Comparison of ENCODE assay signal across 22 cellular contexts in the genomic region with DNA sequence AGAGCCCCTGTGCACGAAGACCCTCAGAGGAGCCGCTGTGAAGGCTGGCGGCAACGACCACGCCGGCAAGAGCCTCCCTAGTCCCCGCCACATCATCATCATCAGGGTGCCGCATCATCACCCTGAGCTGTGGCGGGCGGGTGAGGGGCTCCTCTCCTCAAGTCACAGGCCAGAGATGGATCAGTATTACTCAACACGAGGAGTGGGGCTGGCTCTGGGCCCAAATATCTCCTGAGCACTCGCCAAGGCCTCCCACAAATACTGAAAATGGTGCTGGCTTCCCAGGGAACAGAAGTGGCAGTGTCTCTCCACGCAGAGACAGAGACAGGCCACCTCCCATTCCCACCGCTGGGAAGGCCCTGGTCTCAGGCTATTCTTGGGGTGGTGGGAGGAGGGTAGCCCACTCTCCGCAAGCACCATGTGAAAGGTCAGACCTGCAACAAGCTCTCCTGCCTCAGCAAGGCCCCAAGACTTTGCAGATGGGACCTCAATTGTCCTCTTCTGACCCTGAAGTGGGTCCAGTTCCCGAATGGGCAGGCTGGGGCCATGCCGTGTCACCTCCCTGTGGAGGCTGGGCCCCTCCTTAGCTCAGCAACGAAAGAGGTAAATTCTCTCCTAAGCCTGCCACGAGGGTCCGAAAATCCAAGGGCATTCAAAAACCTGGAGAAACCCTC. TPM values are rescaled to one million over a fixed set of nuclear protein-coding genes. Genes with fewer than 3 reads are reported as not detected.
DNase-seq lines count a peak whose midpoint lies in the region; ATAC-seq, FAIRE-seq and TF ChIP-seq lines count a peak whose summit lies in the region.
"Had no signal": no experiment of that assay in that cellular context is flagged by ENCODE, and none has a peak within 500 bp of the region (broad histone marks: within the 10 kb centered on the region; RNA-seq: fewer than 3 reads in every experiment).

No MANE protein-coding gene starts in this region.

- H3K4me3 ChIP-seq in RWPE2 (ENCODE audit: severe bottlenecking) (no peak overlapping the region), K562 (no peak overlapping the region), stomach (no peak overlapping the region), A673 (ENCODE audit: low read depth, low read length, poor library complexity, severe bottlenecking) (no peak overlapping the region)

- H3K9ac ChIP-seq in K562 (ENCODE audit: insufficient read depth in 1 of 2, low read depth in 2 of 2, low read length in 2 of 2) = no peak overlapping the region; a peak in 1 of 4 replicates

- POLR2A ChIA-PET in K562 (lab: Yijun Ruan, JAX) (no interaction called here), A673 (lab: Charles Lee; ENCODE audit: low non-redundant PET) (interaction anchor here (0.6 kb wide), 1 partner anchor 982 kb away, joined by 14 read pairs; no protein-coding TSS in a partner anchor)

- no peaks in the 10 kb centered on the region for H4K20me1 ChIP-seq in K562 (replicated peaks; ENCODE audit: control insufficient read depth, insufficient read depth, low read length)

- H3K4me2 ChIP-seq in K562 (ENCODE audit: insufficient read depth, low read length) = no peak overlapping the region

- TF ChIP-seq CTCF in RWPE2 (IDR thresholded peaks at IDR 0.05; ENCODE audit: poor library complexity, severe bottlenecking) (no peak), K562 (IDR thresholded peaks at IDR 0.05 in 2 of 3, conservative IDR thresholded peaks at IDR 0.05 in 1 of 3; ENCODE audit: insufficient read depth in 2 of 3, low read depth in 1 of 3, low read length in 3 of 3) (no peak), stomach (IDR thresholded peaks at IDR 0.05) (no peak), A673 (conservative IDR thresholded peaks at IDR 0.05; ENCODE audit: low read depth, low read length) (no peak)

- no peaks in the 10 kb centered on the region for H3K9me1 ChIP-seq in K562 (ENCODE audit: control insufficient read depth, insufficient read depth, low read length)

- 41% methylated on average over 20 of the region's 20 CpGs for WGBS in K562 (ENCODE audit: insufficient coverage, low coverage, missing lambda C conversion rate)
- WGBS in stomach, 5 donors = 71 to 87% (median 86%) methylated on average over 10 to 20 of the region's 20 CpGs

- BruUV-seq in K562 (replicated peaks; lab: Mats Ljungman, UMichigan) = no TSS peak
- BruUV-seq in A673 (replicated peaks; lab: Mats Ljungman, UMichigan) = no TSS peak

- intact Hi-C loops in K562 (cut with micrococcal nuclease) = no loop called here
- intact Hi-C loops in stomach (cut with DNase I; ENCODE audit: low total_unique reads) = no loop called here
- intact Hi-C loops in A673 (cut with micrococcal nuclease; ENCODE audit: unreplicated experiment) = no loop called here

- FAIRE-seq in K562 (lab: Jason Lieb, UNC) = no peak
- FAIRE-seq: A204.1, D721Med, G401.6, GM12891, HepG2, HTR-8/SVneo had no signal

- H2AFZ ChIP-seq in K562 (ENCODE audit: low read depth, low read length) = no peak overlapping the region

- TF ChIP-seq RAD21 in K562 (CRISPR knock-in tag; conservative IDR thresholded peaks at IDR 0.05 in 1 of 2, IDR thresholded peaks at IDR 0.05 in 1 of 2) = no peak

- H3K9me3 ChIP-seq in RWPE2 (ENCODE audit: severe bottlenecking) (no peaks in the 10 kb centered on the region), K562 (replicated peaks; ENCODE audit: control insufficient read depth, insufficient read depth, low read depth, low read length) (no peaks in the 10 kb centered on the region), stomach (no peaks in the 10 kb centered on the region), A673 (ENCODE audit: low read depth, low read length, poor library complexity, severe bottlenecking) (no peaks in the 10 kb centered on the region)
- H3K9me3 ChIP-seq: BE2C had no signal

- peaks cover 7% of the 10 kb centered on the region for H3K4me1 ChIP-seq in RWPE2 (ENCODE audit: insufficient read depth, poor library complexity, severe bottlenecking)
- no peaks in the 10 kb centered on the region; a peak in 1 of 5 replicates for H3K4me1 ChIP-seq in K562 (replicated peaks in 1 of 2; ENCODE audit: control insufficient read depth in 2 of 2, insufficient read depth in 2 of 2, low read length in 2 of 2)
- no peaks in the 10 kb centered on the region for H3K4me1 ChIP-seq in stomach
- no peaks in the 10 kb centered on the region for H3K4me1 ChIP-seq in A673 (ENCODE audit: insufficient read depth, low read length, poor library complexity, severe bottlenecking)
- H3K4me1 ChIP-seq: BE2C had no signal

- no peak overlapping the region for H3K27ac ChIP-seq in RWPE2 (ENCODE audit: poor library complexity, severe bottlenecking)
- no peak overlapping the region for H3K27ac ChIP-seq in K562 (ENCODE audit: extremely low read depth, low read depth, low read length)
- no peak overlapping the region for H3K27ac ChIP-seq in stomach
- H3K27ac ChIP-seq in A673 (ENCODE audit: low read depth, low read length, poor library complexity, severe bottlenecking) = no peak overlapping the region
- H3K27ac ChIP-seq: C4-2B had no signal

- H3K27me3 ChIP-seq in RWPE2 (ENCODE audit: insufficient read depth, poor library complexity, severe bottlenecking) (no peaks in the 10 kb centered on the region), K562 (ENCODE audit: control insufficient read depth in 2 of 2, insufficient read depth in 2 of 2, low read length in 2 of 2) (no peaks in the 10 kb centered on the region), stomach (no peaks in the 10 kb centered on the region), A673 (replicated peaks; ENCODE audit: insufficient read depth, low read depth, low read length, poor library complexity) (no peaks in the 10 kb centered on the region)
- H3K27me3 ChIP-seq: BE2C had no signal

- no peak for TF ChIP-seq POLR2A in K562 (conservative IDR thresholded peaks at IDR 0.05)
- TF ChIP-seq POLR2A in stomach (IDR thresholded peaks at IDR 0.05) = no peak

- ATAC-seq in RWPE2 (ENCODE audit: low read depth) (no peak), K562 (no peak)
- ATAC-seq: CD8-positive, alpha-beta T cell; HepG2 had no signal

- CTCF ChIA-PET in K562 (lab: Yijun Ruan, JAX; ENCODE audit: low intra/inter-chr PET ratio) (no interaction called here), A673 (lab: Charles Lee) (no interaction called here)

- H3K36me3 ChIP-seq in RWPE2 (ENCODE audit: low read depth) (no peaks in the 10 kb centered on the region), K562 (ENCODE audit: control insufficient read depth, insufficient read depth, low read length) (peaks cover 12% of the 10 kb centered on the region; the same call in 2 of the 3 replicates), stomach (no peaks in the 10 kb centered on the region), A673 (ENCODE audit: insufficient read depth, low read length, poor library complexity, severe bottlenecking) (no peaks in the 10 kb centered on the region)

- in situ Hi-C loops in K562 (cut with MboI) = no loop called here

- DNase-seq in RWPE2 (ENCODE audit: low spot score) (peak; percentile 44), K562 (ENCODE audit: extremely low read depth in 1 of 4, low spot score in 3 of 4) (no peak), mesenteric fat pad (ENCODE audit: low spot score) (peak; percentile 82), stomach (peak; percentile 15), A673 (ENCODE audit: low spot score) (no peak), NCI-H1417 treated with DMSO at 0.1 percent for 48 hours (lab: John Stamatoyannopoulos, UW) (no peak)
- DNase-seq in effector CD4-positive, alpha-beta T cell = no peak
- DNase-seq: BE2C; CD8-positive, alpha-beta T cell; COR-L47; DMS153; DMS79 treated with DMSO at 0.1 percent for 48 hours; EL; GOT3; H9 had no signal

- no peaks in the 10 kb centered on the region for H3K79me2 ChIP-seq in K562 (ENCODE audit: control insufficient read depth, insufficient read depth, low read length)

- no peak for TF ChIP-seq EP300 in K562 (IDR thresholded peaks at IDR 0.05; ENCODE audit: low read length)
- TF ChIP-seq EP300 in stomach (IDR thresholded peaks at IDR 0.05) = no peak

TF ChIP-seq in K562, 482 proteins besides CTCF, POLR2A, EP300 and RAD21 (continues in another document):
- TF ChIP-seq, protein P1, sequence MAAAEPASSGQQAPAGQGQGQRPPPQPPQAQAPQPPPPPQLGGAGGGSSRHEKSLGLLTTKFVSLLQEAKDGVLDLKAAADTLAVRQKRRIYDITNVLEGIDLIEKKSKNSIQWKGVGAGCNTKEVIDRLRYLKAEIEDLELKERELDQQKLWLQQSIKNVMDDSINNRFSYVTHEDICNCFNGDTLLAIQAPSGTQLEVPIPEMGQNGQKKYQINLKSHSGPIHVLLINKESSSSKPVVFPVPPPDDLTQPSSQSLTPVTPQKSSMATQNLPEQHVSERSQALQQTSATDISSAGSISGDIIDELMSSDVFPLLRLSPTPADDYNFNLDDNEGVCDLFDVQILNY (CRISPR knock-in tag; IDR thresholded peaks at IDR 0.05) = no peak

RNA-seq across cellular contexts. Expression of a gene that starts 39.3 kb away (rescaled TPM):
- total RNA-seq in K562 (2011; cell fraction: chromatin; rRNA removed; ENCODE audit: low replicate concordance) = 2.4 and 6.0 TPM in 2 replicates
- 3.8 and 5.0 TPM in 2 replicates for total RNA-seq in K562 (2011; cell fraction: nucleolus; rRNA removed)
- 2.8 and 4.9 TPM in 2 replicates for total RNA-seq in K562 (2011; cell fraction: nucleoplasm; rRNA removed)
- 3.5 and 5.3 TPM in 2 replicates for total RNA-seq in K562 (2014; rRNA removed)
- 2.6 TPM in 2 replicates for total RNA-seq in K562 (2014; rRNA removed; fragmentation: Illumina TruSeq; extraction: Trizol)
- 2.6 and 2.9 TPM in 2 replicates for total RNA-seq in K562 (2015; rRNA removed; fragmentation: Illumina TruSeq; extraction: Trizol)
- 3.7 and 4.5 TPM in 2 replicates for total RNA-seq in K562 (2021)
- polyA plus RNA-seq in K562 (2011; rRNA removed) = 2.4 and 2.8 TPM in 2 replicates
- polyA plus RNA-seq in K562 (2011; cell fraction: cytosol; rRNA removed) = 0.67 and 1.2 TPM in 2 replicates
- polyA plus RNA-seq in K562 (2011; cell fraction: nucleus; rRNA removed) = 4.8 and 4.9 TPM in 2 replicates
- 1.0 and 2.2 TPM in 2 replicates for polyA plus RNA-seq in K562 (2012)
- polyA plus RNA-seq in K562 (2014; fragmentation: Illumina TruSeq; extraction: Trizol) = 1.9 and 3.3 TPM in 2 replicates
- under 1 TPM; 0.63 to 0.75 TPM for polyA plus RNA-seq in K562 (2014; fragmentation: Nextera tagmentation; extraction: Ambion mirVana)
- polyA plus RNA-seq in K562 (2014; rRNA removed) = 2.6 and 3.5 TPM in 2 replicates
- 1.3 and 2.5 TPM in 2 replicates for polyA minus RNA-seq in K562 (2011; rRNA and poly(A)+ RNA removed)
- 0.57 TPM in 1 of 2 replicates, not detected in the other for polyA minus RNA-seq in K562 (2011; cell fraction: cytosol; rRNA and poly(A)+ RNA removed)
- 2.8 and 3.7 TPM in 2 replicates for polyA minus RNA-seq in K562 (2011; cell fraction: nucleus; rRNA and poly(A)+ RNA removed)
- total RNA-seq in mesenteric fat pad = 11.9 TPM
- total RNA-seq in stomach = 10 to 100 TPM in 1 of 5 donors, 1 to 10 TPM in 4; 7.0 to 12.2 (median 7.6) TPM
- 10 to 100 TPM in 1 of 3 donors, 1 to 10 TPM in 2; 4.9 to 10.0 (median 6.6) TPM for polyA plus RNA-seq in stomach
- 15.8 and 16.9 TPM in 2 replicates for total RNA-seq in A673 (2021)

Comparison
In these comparisons a context has a peak if more than half of its experiments do, and no peak if none do; other contexts are left out.
1. DNase-seq: peak in RWPE2 (single experiment), mesenteric fat pad (single experiment) and stomach (single experiment); none in K562 (0 of 4), A673 (single experiment), effector CD4-positive, alpha-beta T cell (single experiment) and NCI-H1417 treated with DMSO at 0.1 percent for 48 hours (single experiment).